Comparison of ENCODE assay signal across 11 cellular contexts in genomic region chr19:45099465-45100201, GRCh38. TPM values are rescaled to one million over a fixed set of nuclear protein-coding genes. Genes with fewer than 3 reads are reported as not detected.
A peak's percentile ranks its signal among the peaks of the same experiment; 100 is the strongest.
DNase-seq lines count a peak whose midpoint lies in the region; ATAC-seq and TF ChIP-seq lines count a peak whose summit lies in the region.
"Had no signal": no experiment of that assay in that cellular context is flagged by ENCODE, and none has a peak within 500 bp of the region (broad histone marks: within the 10 kb centered on the region; RNA-seq: fewer than 3 reads in every experiment).

No MANE protein-coding gene starts in this region.

- H3K4me1 Mint-ChIP-seq in Caco-2 (ENCODE audit: low read depth, unreplicated experiment): peaks cover 30% of the 10 kb centered on the region

- 0 out of 2 replicates have a peak overlapping the region, but pooled peaks have one; percentile 9 for H3K27ac ChIP-seq in SK-N-MC
- peak overlapping the region; percentile 22 for H3K27ac ChIP-seq in parathyroid adenoma

- H3K9me3 ChIP-seq in Caco-2 (no peaks in the 10 kb centered on the region), SK-N-MC (ENCODE audit: low read depth, low read length) (no peaks in the 10 kb centered on the region), parathyroid adenoma (ENCODE audit: control insufficient read depth, low read length) (no peaks in the 10 kb centered on the region)
- H3K9me3 ChIP-seq: upper lobe of left lung had no signal

- no TSS peak for BruUV-seq in Caco-2 (replicated peaks; lab: Mats Ljungman, UMichigan)

- POLR2A ChIA-PET in Caco-2 (lab: Charles Lee): interaction anchor here (0.5 kb wide), 1 partner anchor 279 kb away, joined by 6 read pairs; no protein-coding TSS in a partner anchor

- H2AFZ ChIP-seq in parathyroid adenoma: no peak overlapping the region

- H3K4me3 Mint-ChIP-seq in Caco-2 (ENCODE audit: unreplicated experiment): no peak overlapping the region
- H3K4me3 Mint-ChIP-seq: activated T-helper 1 cell treated with anti-CD3 and anti-CD28 coated beads, Interleukin-12 subunit alpha, Interleukin-12 subunit beta, Interleukin-2, Interleukin-4 antibody, amounts not matched to agents 30 ng/mL and 10 ng/mL and 1 ng/mL, durations not matched to agents 14 hours and 24 hours and 36 hours had no signal

- peaks cover 3% of the 10 kb centered on the region for H3K36me3 Mint-ChIP-seq in Caco-2 (ENCODE audit: insufficient read depth, unreplicated experiment)

- H3K27ac Mint-ChIP-seq in Caco-2 (ENCODE audit: unreplicated experiment): peak overlapping the region; percentile 6
- H3K27ac Mint-ChIP-seq: activated T-helper 1 cell treated with anti-CD3 and anti-CD28 coated beads, Interleukin-12 subunit alpha, Interleukin-12 subunit beta, Interleukin-2, Interleukin-4 antibody, amounts not matched to agents 30 ng/mL and 10 ng/mL and 1 ng/mL, durations not matched to agents 14 hours and 24 hours and 36 hours had no signal

- intact Hi-C loops in Caco-2 (cut with micrococcal nuclease; ENCODE audit: unreplicated experiment): no loop called here

- H3K4me2 ChIP-seq in parathyroid adenoma (ENCODE audit: low read length): peak overlapping the region; percentile 15

- no peaks in the 10 kb centered on the region for H3K36me3 ChIP-seq in Caco-2 (ENCODE audit: control insufficient read depth, insufficient read depth, low read length)
- peaks cover 7% of the 10 kb centered on the region; the same call in 1 of the 2 replicates for H3K36me3 ChIP-seq in SK-N-MC (ENCODE audit: insufficient read depth, low read length)
- no peaks in the 10 kb centered on the region for H3K36me3 ChIP-seq in parathyroid adenoma (ENCODE audit: control insufficient read depth, insufficient read depth, low read length)
- H3K36me3 ChIP-seq: upper lobe of left lung had no signal

- no peaks in the 10 kb centered on the region for H3K9me3 Mint-ChIP-seq in Caco-2 (ENCODE audit: unreplicated experiment)
- H3K9me3 Mint-ChIP-seq: activated T-helper 1 cell treated with anti-CD3 and anti-CD28 coated beads, Interleukin-12 subunit alpha, Interleukin-12 subunit beta, Interleukin-2, Interleukin-4 antibody, amounts not matched to agents 30 ng/mL and 10 ng/mL and 1 ng/mL, durations not matched to agents 14 hours and 24 hours and 36 hours had no signal

- no peaks in the 10 kb centered on the region for H3K27me3 Mint-ChIP-seq in Caco-2 (ENCODE audit: insufficient read depth, unreplicated experiment)

- DNase-seq in Caco-2: no peak
- DNase-seq in SK-N-MC (ENCODE audit: low read depth, low spot score): no peak
- DNase-seq in NCI-H1436 (lab: John Stamatoyannopoulos, UW): no peak
- DNase-seq in mucosa of gallbladder (ENCODE audit: low spot score): no peak
- DNase-seq in hepatic stellate cell (ENCODE audit: low spot score): no peak
- no peak for DNase-seq in NCI-H748 treated with DMSO at 0.1 percent for 48 hours (lab: John Stamatoyannopoulos, UW)
- DNase-seq: NCI-H510A, upper lobe of left lung had no signal

- CTCF ChIA-PET in Caco-2 (lab: Charles Lee): no interaction called here

- TF ChIP-seq CTCF in Caco-2 (IDR thresholded peaks at IDR 0.05; ENCODE audit: insufficient read depth in 1 of 2, low read depth in 1 of 2, low read length in 1 of 2, severe bottlenecking in 1 of 2, unreplicated experiment in 1 of 2): no peak
- TF ChIP-seq CTCF in parathyroid adenoma (IDR thresholded peaks at IDR 0.05): no peak

- peaks cover 87% of the 10 kb centered on the region for H3K79me2 ChIP-seq in parathyroid adenoma

- H3K4me3 ChIP-seq in Caco-2 (ENCODE audit: low read depth, low read length) (no peak overlapping the region), SK-N-MC (no peak overlapping the region), parathyroid adenoma (ENCODE audit: low read depth, low read length) (no peak overlapping the region)
- H3K4me3 ChIP-seq: upper lobe of left lung had no signal

- H3K27me3 ChIP-seq in Caco-2 (replicated peaks; ENCODE audit: control insufficient read depth, insufficient read depth, low read length) (no peaks in the 10 kb centered on the region), parathyroid adenoma (ENCODE audit: control insufficient read depth, insufficient read depth, low read length) (no peaks in the 10 kb centered on the region)
- H3K27me3 ChIP-seq: upper lobe of left lung had no signal

- ATAC-seq in esophagus mucosa: peak; percentile 71

- peaks cover 43% of the 10 kb centered on the region for H3K4me1 ChIP-seq in Caco-2
- H3K4me1 ChIP-seq in parathyroid adenoma: peaks cover 55% of the 10 kb centered on the region

- H3K9ac ChIP-seq in SK-N-MC (ENCODE audit: insufficient read length): no peak overlapping the region
- H3K9ac ChIP-seq in parathyroid adenoma: no peak overlapping the region

RNA-seq across cellular contexts. Expression of gene PPP1R37, which starts 6.7 kb away (rescaled TPM):
- total RNA-seq in Caco-2 (2022) (42.1 and 47.7 TPM in 2 replicates), esophagus mucosa (24.2 TPM), mucosa of gallbladder (83.4 TPM)

RNA-seq across cellular contexts. Expression of gene GEMIN7, which starts 20.6 kb away (rescaled TPM):
- total RNA-seq in Caco-2 (2022) (45.8 and 49.3 TPM in 2 replicates), esophagus mucosa (18.7 TPM), mucosa of gallbladder (25.2 TPM)

RNA-seq across cellular contexts. Expression of gene ZNF296, which starts 23.4 kb away (rescaled TPM):
- 8.4 and 9.4 TPM in 2 replicates for total RNA-seq in Caco-2 (2022)
- 8.1 TPM for total RNA-seq in esophagus mucosa
- 2.3 TPM for total RNA-seq in mucosa of gallbladder
